In the genomic region with DNA sequence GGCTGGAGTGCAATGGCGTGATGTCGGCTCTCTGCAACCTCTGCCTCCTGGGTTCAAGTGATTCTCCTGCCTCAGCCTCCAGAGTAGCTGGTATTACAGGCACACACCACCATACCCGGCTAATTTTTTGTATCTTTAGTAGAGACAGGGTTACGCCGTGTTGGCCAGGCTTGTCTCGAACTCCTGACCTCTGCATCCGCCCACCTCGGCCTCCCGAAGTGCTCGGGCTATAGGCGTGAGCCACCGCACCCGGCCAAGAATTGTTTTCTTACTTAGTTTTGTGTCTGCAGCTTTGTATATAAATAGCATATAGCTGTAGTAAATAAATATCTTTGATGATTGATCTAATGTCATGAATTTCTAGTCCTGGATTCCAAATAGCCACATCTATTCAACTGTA, we compare ENCODE assay signal across 4 cellular contexts.
"Had no signal": no experiment of that assay in that cellular context is flagged by ENCODE, and none has a peak within 500 bp of the region (broad histone marks: within the 10 kb centered on the region; RNA-seq: fewer than 3 reads in every experiment).

No MANE protein-coding gene starts in this region.

- H3K27me3 Mint-ChIP-seq: IgD-negative memory B cell had no signal

- H3K36me3 Mint-ChIP-seq: IgD-negative memory B cell had no signal

- H3K27ac Mint-ChIP-seq: IgD-negative memory B cell had no signal

- DNase-seq: KBM-7, KG1 had no signal

- H3K4me1 Mint-ChIP-seq: IgD-negative memory B cell had no signal

- H3K4me3 Mint-ChIP-seq: IgD-negative memory B cell had no signal

- H3K27ac ChIP-seq: HL-60 had no signal
